In the genomic region with DNA sequence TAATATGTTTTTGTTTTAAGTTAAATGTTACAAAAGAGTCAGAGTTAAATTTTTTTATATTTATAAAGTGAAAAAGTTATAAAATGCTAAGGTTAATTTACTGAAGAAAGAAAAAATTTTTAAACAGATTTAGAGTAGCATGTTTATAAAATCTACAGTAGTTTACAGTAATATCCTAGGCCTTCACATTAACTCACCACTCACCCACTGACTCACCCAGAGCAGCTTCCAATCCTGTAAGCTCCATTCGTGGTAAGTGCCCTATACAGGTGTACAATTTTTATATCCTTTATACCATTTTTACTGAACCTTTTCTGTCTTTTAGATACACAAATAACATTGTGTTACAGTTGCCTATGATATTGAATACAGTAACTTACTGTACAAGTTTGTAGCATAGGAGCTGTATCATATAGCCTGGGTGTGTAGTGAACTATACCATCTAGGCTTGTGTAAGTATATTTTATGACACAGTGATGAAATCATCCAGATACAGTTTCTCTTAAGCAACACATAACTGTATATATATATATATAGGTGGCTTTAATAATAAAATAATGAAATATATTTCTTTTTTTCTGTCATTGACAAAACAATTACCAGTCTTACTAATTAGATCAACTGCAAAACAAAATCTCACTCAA, we compare ENCODE assay signal across 19 cellular contexts.
"Had no signal": no experiment of that assay in that cellular context is flagged by ENCODE, and none has a peak within 500 bp of the region (broad histone marks: within the 10 kb centered on the region; RNA-seq: fewer than 3 reads in every experiment).

No MANE protein-coding gene starts in this region.

- H3K4me3 ChIP-seq: gastroesophageal sphincter, psoas muscle, right lobe of liver, spleen had no signal

- H3K36me3 Mint-ChIP-seq: activated naive CD4-positive, alpha-beta T cell treated with anti-CD3 and anti-CD28 coated beads, Interleukin-2, amount 50 U/mL, for 72 hours had no signal

- H3K27ac Mint-ChIP-seq: nephron, type B pancreatic cell had no signal

- H3K4me3 Mint-ChIP-seq: nephron, type B pancreatic cell had no signal

- H3K9me3 ChIP-seq: gastroesophageal sphincter, psoas muscle, right lobe of liver, spleen had no signal

- H3K36me3 ChIP-seq: brain microvascular endothelial cell had no signal

- H3K27ac ChIP-seq: brain microvascular endothelial cell, gastroesophageal sphincter, psoas muscle, right lobe of liver, spleen had no signal

- ATAC-seq: activated naive CD4-positive, alpha-beta T cell treated with anti-CD3 and anti-CD28 coated beads, Interleukin-2, amount 50 U/mL, for 72 hours; gastroesophageal sphincter; left ventricle myocardium superior; right lobe of liver had no signal

- DNase-seq: activated CD4-positive, alpha-beta T cell treated with anti-CD3 and anti-CD28 coated beads, Interleukin-2, amount 50 U/mL, for 1 hour; activated CD4-positive, CD25-positive, alpha-beta regulatory T cell; activated effector memory CD4-positive, alpha-beta T cell treated with Interleukin-2 at 50 U/mL for 16 hours; activated T-cell treated with anti-CD3 and anti-CD28 coated beads, Interleukin-2, amount 50 U/mL, for 1 hour; amygdala; brain microvascular endothelial cell; islet precursor cell; left ventricle myocardium superior; mesenchymal stem cell; occipital lobe; psoas muscle; right lobe of liver; spleen; stimulated activated CD4-positive, alpha-beta T cell treated with anti-CD3 and anti-CD28 coated beads, Interleukin-1b, Interleukin-23, amount 100 ng/mL, for 48 hours; stimulated activated naive CD4-positive, alpha-beta T cell treated with Interleukin-2 at 50 U/mL for 16 hours had no signal

- H3K27me3 Mint-ChIP-seq: type B pancreatic cell had no signal

- H3K27me3 ChIP-seq: brain microvascular endothelial cell, gastroesophageal sphincter, right lobe of liver, spleen had no signal

- H3K9me3 Mint-ChIP-seq: activated naive CD4-positive, alpha-beta T cell treated with anti-CD3 and anti-CD28 coated beads, Interleukin-2, amount 50 U/mL, for 72 hours; nephron; type B pancreatic cell had no signal

- H3K4me1 Mint-ChIP-seq: nephron had no signal
